Comparison of ENCODE assay signal across 17 cellular contexts in the genomic region with DNA sequence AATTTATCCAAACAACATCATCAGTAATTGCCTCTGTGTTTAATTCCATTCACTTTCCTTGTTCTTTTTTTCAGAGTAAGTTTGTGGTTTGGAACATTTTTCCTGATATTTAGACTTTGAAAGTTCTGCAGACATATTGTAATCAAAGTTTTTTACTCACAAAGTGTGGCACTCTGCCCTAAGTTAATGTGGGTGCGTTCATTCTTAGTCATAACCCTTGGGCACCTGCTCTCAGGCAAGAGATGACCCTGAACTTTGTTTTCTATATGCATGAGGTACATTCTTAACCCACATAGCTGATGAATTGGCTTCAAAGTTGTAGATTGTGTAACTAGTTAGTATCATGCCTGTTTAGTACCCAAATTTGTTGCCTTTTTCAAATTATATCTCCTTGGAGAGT.
"Had no signal": no experiment of that assay in that cellular context is flagged by ENCODE, and none has a peak within 500 bp of the region (broad histone marks: within the 10 kb centered on the region; RNA-seq: fewer than 3 reads in every experiment).

No MANE protein-coding gene starts in this region.

- H3K4me1 Mint-ChIP-seq: T-cell had no signal

- ATAC-seq: activated CD4-positive, CD25-positive, alpha-beta regulatory T cell treated with anti-CD3 and anti-CD28 coated beads, Interleukin-2, amount 50 U/mL, for 24 hours; esophagus mucosa; heart left ventricle; left colon; lower lobe of right lung; T-cell had no signal

- DNase-seq: activated CD4-positive, alpha-beta T cell treated with anti-CD3 and anti-CD28 coated beads, Interleukin-2, amount 50 U/mL, for 1 hour; activated CD8-positive, alpha-beta memory T cell treated with anti-CD3 and anti-CD28 coated beads for 24 hours; activated naive CD4-positive, alpha-beta T cell; aorta; caudate nucleus; heart left ventricle; left colon; lower lobe of right lung; midbrain; sigmoid colon; stimulated activated CD4-positive, alpha-beta T cell treated with anti-CD3 and anti-CD28 coated beads, Interleukin-2, amount 100 ng/mL, for 24 hours; T-cell; T-helper 9 cell had no signal

- H3K27ac Mint-ChIP-seq: activated T-helper 1 cell treated with anti-CD3 and anti-CD28 coated beads, Interleukin-12 subunit alpha, Interleukin-12 subunit beta, Interleukin-2, Interleukin-4 antibody, amounts not matched to agents 30 ng/mL and 10 ng/mL and 1 ng/mL, durations not matched to agents 14 hours and 24 hours and 36 hours; T-cell had no signal

- H3K4me3 ChIP-seq: heart left ventricle, lower lobe of right lung, prostate gland, sigmoid colon had no signal

- H3K9me3 Mint-ChIP-seq: activated T-helper 1 cell treated with anti-CD3 and anti-CD28 coated beads, Interleukin-12 subunit alpha, Interleukin-12 subunit beta, Interleukin-2, Interleukin-4 antibody, amounts not matched to agents 30 ng/mL and 10 ng/mL and 1 ng/mL, durations not matched to agents 14 hours and 24 hours and 36 hours had no signal

- H3K4me3 Mint-ChIP-seq: activated T-helper 1 cell treated with anti-CD3 and anti-CD28 coated beads, Interleukin-12 subunit alpha, Interleukin-12 subunit beta, Interleukin-2, Interleukin-4 antibody, amounts not matched to agents 30 ng/mL and 10 ng/mL and 1 ng/mL, durations not matched to agents 14 hours and 24 hours and 36 hours; T-cell had no signal

- H3K27me3 Mint-ChIP-seq: T-cell had no signal

- H3K36me3 Mint-ChIP-seq: T-cell had no signal
